Comparison of ENCODE assay signal across 15 cellular contexts in genomic region chr22:37768273-37768672, GRCh38. TPM values are rescaled to one million over a fixed set of nuclear protein-coding genes. Genes with fewer than 3 reads are reported as not detected.
DNase-seq lines count a peak whose midpoint lies in the region; ATAC-seq and TF ChIP-seq lines count a peak whose summit lies in the region.
"Had no signal": no experiment of that assay in that cellular context is flagged by ENCODE, and none has a peak within 500 bp of the region (broad histone marks: within the 10 kb centered on the region; RNA-seq: fewer than 3 reads in every experiment).

No MANE protein-coding gene starts in this region.

- H3K4me2 ChIP-seq in neural progenitor cell = no peak overlapping the region

- H3K9me3 ChIP-seq in neural progenitor cell (ENCODE audit: low read depth) = no peaks in the 10 kb centered on the region
- H3K9me3 ChIP-seq: gastroesophageal sphincter, neutrophil had no signal

- no peaks in the 10 kb centered on the region for H3K4me1 ChIP-seq in neural progenitor cell

- H3K4me3 ChIP-seq in choroid plexus epithelial cell (ENCODE audit: low read depth, low read length) = no peak overlapping the region
- no peak overlapping the region for H3K4me3 ChIP-seq in neural progenitor cell
- H3K4me3 ChIP-seq: gastroesophageal sphincter, SK-N-MC had no signal

- H3K4me3 Mint-ChIP-seq in neural progenitor cell = no peak overlapping the region
- H3K4me3 Mint-ChIP-seq: stimulated activated memory B cell treated with anti-CD40 and anti-IgM and Interleukin-4, amounts not matched to agents 10 μg/mL and 1 μg/mL and 100 μg/mL, for 72 hours had no signal

- H3K4me1 Mint-ChIP-seq in neural progenitor cell = peaks cover 3% of the 10 kb centered on the region

- H3F3A ChIP-seq in neural progenitor cell (ENCODE audit: low read depth) = no peaks in the 10 kb centered on the region

- no peak for DNase-seq in GM10266 (ENCODE audit: extremely low spot score)
- no peak for DNase-seq in choroid plexus epithelial cell (ENCODE audit: low read depth)
- no peak for DNase-seq in neural progenitor cell (ENCODE audit: low spot score)
- no peak for DNase-seq in LoVo (ENCODE audit: low spot score)
- no peak for DNase-seq in NCI-H1092 (lab: John Stamatoyannopoulos, UW)
- no peak for DNase-seq in activated T-cell treated with anti-CD3 and anti-CD28 coated beads, Interleukin-2, amount 50 U/mL, for 48 hours
- DNase-seq: activated CD4-positive, alpha-beta T cell treated with anti-CD3 and anti-CD28 coated beads for 48 hours; NCI-H69 had no signal

- no peaks in the 10 kb centered on the region for H3K27me3 ChIP-seq in neural progenitor cell
- H3K27me3 ChIP-seq: gastroesophageal sphincter, neutrophil had no signal

- peak; percentile 11; the same call in 1 of the 2 replicates for TF ChIP-seq RAD21 in Ishikawa (IDR thresholded peaks at IDR 0.05; ENCODE audit: low read depth)

- no peak overlapping the region for H3K27ac ChIP-seq in neural progenitor cell
- H3K27ac ChIP-seq: gastroesophageal sphincter, neutrophil, SK-N-MC had no signal

- H2AFZ ChIP-seq in neural progenitor cell (replicated peaks) = no peak overlapping the region

- H3K9me3 Mint-ChIP-seq in neural progenitor cell = no peaks in the 10 kb centered on the region
- H3K9me3 Mint-ChIP-seq: stimulated activated memory B cell treated with anti-CD40 and anti-IgM and Interleukin-4, amounts not matched to agents 10 μg/mL and 1 μg/mL and 100 μg/mL, for 72 hours had no signal

- H3K79me2 ChIP-seq in neural progenitor cell (ENCODE audit: low read depth) = no peaks in the 10 kb centered on the region

- peaks cover 15% of the 10 kb centered on the region for H3K36me3 Mint-ChIP-seq in neural progenitor cell

- no peak overlapping the region for H3K9ac ChIP-seq in neural progenitor cell

- TF ChIP-seq CTCF in GM10266 (IDR thresholded peaks at IDR 0.05; ENCODE audit: control insufficient read depth, insufficient read depth, low read depth, missing control alignments) (peak; percentile 31), choroid plexus epithelial cell (conservative IDR thresholded peaks at IDR 0.05; ENCODE audit: low read depth, low read length) (peak; percentile 53), neural progenitor cell (IDR thresholded peaks at IDR 0.05) (peak; percentile 43)

- no peaks in the 10 kb centered on the region for H3K36me3 ChIP-seq in neural progenitor cell

- no peak for TF ChIP-seq EP300 in Ishikawa (IDR thresholded peaks at IDR 0.05; ENCODE audit: borderline replicate concordance)

- H4K20me1 ChIP-seq in neural progenitor cell (ENCODE audit: low read depth) = peaks cover 3% of the 10 kb centered on the region

- no peak for ATAC-seq in activated CD4-positive, CD25-positive, alpha-beta regulatory T cell treated with anti-CD3 and anti-CD28 coated beads, Interleukin-2, amount 50 U/mL, for 24 hours
- ATAC-seq: gastroesophageal sphincter; left lobe of liver; stimulated activated memory B cell treated with anti-CD40 and anti-IgM and Interleukin-4, amounts not matched to agents 10 μg/mL and 1 μg/mL and 100 μg/mL, for 72 hours had no signal

- H3K27ac Mint-ChIP-seq in neural progenitor cell = no peak overlapping the region
- H3K27ac Mint-ChIP-seq: stimulated activated memory B cell treated with anti-CD40 and anti-IgM and Interleukin-4, amounts not matched to agents 10 μg/mL and 1 μg/mL and 100 μg/mL, for 72 hours had no signal

- H3K27me3 Mint-ChIP-seq in neural progenitor cell (ENCODE audit: insufficient read depth, low read depth) = peaks cover 4% of the 10 kb centered on the region
- H3K27me3 Mint-ChIP-seq: stimulated activated memory B cell treated with anti-CD40 and anti-IgM and Interleukin-4, amounts not matched to agents 10 μg/mL and 1 μg/mL and 100 μg/mL, for 72 hours had no signal

TF ChIP-seq in Ishikawa, 13 proteins besides CTCF, POLR2A, EP300 and RAD21:
- TF ChIP-seq NFIC (IDR thresholded peaks at IDR 0.05) (no peak), TAF1 (IDR thresholded peaks at IDR 0.05; ENCODE audit: low read depth) (no peak), REST (IDR thresholded peaks at IDR 0.05; ENCODE audit: low read depth) (no peak), TEAD4 (IDR thresholded peaks at IDR 0.05) (no peak), FOXM1 (IDR thresholded peaks at IDR 0.05; ENCODE audit: borderline replicate concordance, low read depth) (no peak), YY1 (IDR thresholded peaks at IDR 0.05; ENCODE audit: low read depth) (no peak), EGR1 (IDR thresholded peaks at IDR 0.05) (no peak), CEBPB (IDR thresholded peaks at IDR 0.05) (no peak), ZBTB7A (IDR thresholded peaks at IDR 0.05; ENCODE audit: low read depth) (no peak), CREB1 (IDR thresholded peaks at IDR 0.05; ENCODE audit: low read depth) (no peak), TCF12 (IDR thresholded peaks at IDR 0.05; ENCODE audit: low read depth) (no peak)
- TF ChIP-seq, protein P1, sequence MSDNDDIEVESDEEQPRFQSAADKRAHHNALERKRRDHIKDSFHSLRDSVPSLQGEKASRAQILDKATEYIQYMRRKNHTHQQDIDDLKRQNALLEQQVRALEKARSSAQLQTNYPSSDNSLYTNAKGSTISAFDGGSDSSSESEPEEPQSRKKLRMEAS (IDR thresholded peaks at IDR 0.05) = no peak
- TF ChIP-seq, protein P2, sequence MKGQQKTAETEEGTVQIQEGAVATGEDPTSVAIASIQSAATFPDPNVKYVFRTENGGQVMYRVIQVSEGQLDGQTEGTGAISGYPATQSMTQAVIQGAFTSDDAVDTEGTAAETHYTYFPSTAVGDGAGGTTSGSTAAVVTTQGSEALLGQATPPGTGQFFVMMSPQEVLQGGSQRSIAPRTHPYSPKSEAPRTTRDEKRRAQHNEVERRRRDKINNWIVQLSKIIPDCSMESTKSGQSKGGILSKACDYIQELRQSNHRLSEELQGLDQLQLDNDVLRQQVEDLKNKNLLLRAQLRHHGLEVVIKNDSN (IDR thresholded peaks at IDR 0.05) = no peak

RNA-seq across cellular contexts. Expression of gene GCAT, which starts 39.5 kb away (rescaled TPM):
- total RNA-seq in neural progenitor cell (ENCODE audit: low replicate concordance) = 21.2 and 25.1 TPM in 2 replicates

RNA-seq across cellular contexts. Expression of gene GALR3, which starts 54.9 kb away (rescaled TPM):
- 0.37 TPM in 1 of 2 replicates, not detected in the other for total RNA-seq in neural progenitor cell (ENCODE audit: low replicate concordance)
- total RNA-seq: gastroesophageal sphincter had no signal
